35 cellular contexts compared by ENCODE assay signal in genomic region chr14:40727107-40727506, GRCh38.
"Had no signal": no experiment of that assay in that cellular context is flagged by ENCODE, and none has a peak within 500 bp of the region (broad histone marks: within the 10 kb centered on the region; RNA-seq: fewer than 3 reads in every experiment).

No MANE protein-coding gene starts in this region.

- DNase-seq: Karpas-422, Kasumi-1, MG63, MM.1S, MV-4-11, NCI-H1048, NCI-H1092, NCI-H1092 treated with DMSO at 0.1 percent for 48 hours, NCI-H1105, NCI-H1105 treated with DMSO at 0.1 percent for 48 hours, NCI-H1417, NCI-H1417 treated with DMSO at 0.1 percent for 48 hours, NCI-H1436, NCI-H1436 treated with DMSO at 0.1 percent for 48 hours, NCI-H146, NCI-H1694, NCI-H1694 treated with DMSO at 0.1 percent for 48 hours, NCI-H187, NCI-H187 treated with DMSO at 0.1 percent for 48 hours, NCI-H1930, NCI-H2029, NCI-H2029 treated with DMSO at 0.1 percent for 48 hours, NCI-H2081, NCI-H2081 treated with DMSO at 0.1 percent for 48 hours, NCI-H2107, NCI-H2171, NCI-H2171 treated with DMSO at 0.1 percent for 48 hours, NCI-H2227 treated with DMSO at 0.1 percent for 48 hours, NCI-H226, NCI-H345, NCI-H446, NCI-H446 treated with DMSO at 0.1 percent for 48 hours, NCI-H510A, NCI-H510A treated with DMSO at 0.1 percent for 48 hours, NCI-H524 had no signal

- H3K27me3 ChIP-seq: MG63 had no signal

- H3K4me3 ChIP-seq: MG63 had no signal

- H3K9me3 ChIP-seq: MG63 had no signal

- H3K36me3 ChIP-seq: MG63 had no signal
